ENCODE assay signal across 1 cellular context in the genomic region with DNA sequence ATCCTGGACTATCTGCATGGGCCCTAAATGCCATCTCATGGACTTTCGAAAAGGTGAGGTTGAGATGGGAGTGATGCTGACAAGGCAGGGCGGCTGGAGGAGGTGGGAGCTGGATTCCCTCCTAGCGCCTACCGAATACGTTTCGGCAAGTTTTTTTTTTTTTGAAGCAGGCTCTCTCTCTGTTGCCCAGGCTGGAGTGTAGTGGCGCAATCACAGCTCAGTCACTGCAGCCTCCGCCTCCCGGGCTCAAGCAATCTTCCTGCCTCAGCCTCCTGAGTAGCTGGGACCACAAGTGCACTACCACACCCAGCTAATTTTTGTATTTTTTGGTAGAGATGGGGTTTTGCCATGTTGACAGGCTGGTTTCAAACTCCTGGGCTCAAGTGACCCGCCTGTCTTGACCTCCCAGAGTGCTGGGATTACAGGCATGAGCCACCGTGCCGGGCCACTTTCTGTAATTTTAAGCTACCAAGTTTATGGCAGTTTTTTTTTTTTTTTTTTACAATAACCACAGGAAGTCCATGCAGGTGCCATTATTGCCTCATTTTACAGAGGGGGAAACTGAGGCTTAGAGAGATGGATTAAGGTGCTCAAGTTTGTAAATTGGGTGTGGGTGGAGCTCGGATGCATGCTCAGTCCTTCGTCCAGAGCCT.
A peak's percentile ranks its signal among the peaks of the same experiment; 100 is the strongest.
TF ChIP-seq lines count a peak whose summit lies in the region.

No MANE protein-coding gene starts in this region.

TF ChIP-seq in IMR-90, 13 proteins besides CTCF, POLR2A, EP300 and RAD21:
- no peak for TF ChIP-seq RFX5 (IDR thresholded peaks at IDR 0.05; ENCODE audit: low read depth, low read length)
- TF ChIP-seq RCOR1 (IDR thresholded peaks at IDR 0.05; ENCODE audit: insufficient replicate concordance, low read length), result no peak
- TF ChIP-seq CHD1 (IDR thresholded peaks at IDR 0.05; ENCODE audit: low read depth, low read length), result no peak
- TF ChIP-seq CEBPB (IDR thresholded peaks at IDR 0.05; ENCODE audit: low read depth, low read length), result peak; percentile 62
